ENCODE assay signal across 1 cellular context in the genomic region with DNA sequence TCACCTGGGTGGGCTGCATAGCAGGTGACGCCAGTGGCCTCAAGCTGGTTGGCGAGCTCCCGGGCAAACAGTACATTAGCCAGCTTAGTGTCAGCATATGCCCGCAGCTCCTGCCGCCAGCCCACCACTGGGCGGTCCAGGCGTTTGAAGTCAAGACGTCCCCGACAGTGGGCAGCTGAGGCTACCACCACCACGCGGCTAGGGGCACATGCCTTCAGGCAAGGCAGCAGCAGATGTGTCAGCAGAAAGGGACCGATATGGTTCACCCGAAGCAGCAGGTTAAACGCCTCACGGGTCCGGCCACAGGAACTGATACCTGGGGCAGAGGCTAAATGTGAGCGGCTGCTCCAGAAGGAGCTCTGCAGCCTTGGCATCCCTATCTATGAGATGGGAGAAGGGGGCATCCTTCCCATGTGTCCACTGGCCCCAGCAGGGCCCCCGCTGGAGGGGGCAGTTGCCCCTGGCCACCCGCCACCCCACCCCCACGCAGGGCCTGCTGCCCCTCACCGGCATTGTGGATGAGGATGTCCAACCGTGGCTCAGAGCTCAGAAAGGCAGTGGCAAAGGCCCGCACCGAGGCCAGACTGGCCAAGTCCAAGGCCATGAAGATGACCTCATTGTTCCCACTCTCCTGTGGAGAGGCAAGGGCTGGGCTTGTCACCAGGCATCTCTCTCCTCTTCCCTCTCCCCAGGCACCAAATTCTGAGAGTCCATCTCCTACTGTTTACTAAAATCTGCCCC.
A peak's percentile ranks its signal among the peaks of the same experiment; 100 is the strongest.
TF ChIP-seq lines count a peak whose summit lies in the region.

No MANE protein-coding gene starts in this region.

TF ChIP-seq in GM12878, 131 proteins besides CTCF, POLR2A, EP300 and RAD21:
- TF ChIP-seq CHD2 (IDR thresholded peaks at IDR 0.05; ENCODE audit: borderline replicate concordance, low read depth, low read length), result no peak
- TF ChIP-seq NFYA (IDR thresholded peaks at IDR 0.05; ENCODE audit: borderline replicate concordance, low read depth, low read length), result no peak
- TF ChIP-seq MTA2 (IDR thresholded peaks at IDR 0.05; ENCODE audit: low read depth), result no peak
- no peak for TF ChIP-seq PML (IDR thresholded peaks at IDR 0.05; ENCODE audit: low read length)
- TF ChIP-seq HCFC1 (IDR thresholded peaks at IDR 0.05; ENCODE audit: low read length), result no peak
- peak in 1 of 2 experiments; percentile 32; a peak in 1 of 4 replicates for TF ChIP-seq BHLHE40 (IDR thresholded peaks at IDR 0.05; ENCODE audit: borderline replicate concordance in 1 of 2, low read depth in 2 of 2, low read length in 1 of 2)
- TF ChIP-seq IKZF1 (conservative IDR thresholded peaks at IDR 0.05), result peak; percentile 29; the same call in 1 of the 2 replicates
- no peak for TF ChIP-seq ZNF384 (IDR thresholded peaks at IDR 0.05; ENCODE audit: borderline replicate concordance, low read depth, low read length)
- TF ChIP-seq POU2F2 (IDR thresholded peaks at IDR 0.05; ENCODE audit: borderline replicate concordance, low read depth, low read length), result no peak
- TF ChIP-seq SIX5 (IDR thresholded peaks at IDR 0.05; ENCODE audit: low read depth, low read length, severe bottlenecking), result no peak
- no peak for TF ChIP-seq NRF1 (conservative IDR thresholded peaks at IDR 0.05; ENCODE audit: low read depth, low read length)
- TF ChIP-seq ATF7 (IDR thresholded peaks at IDR 0.05; ENCODE audit: low read depth), result peak; percentile 34; the same call in 1 of the 2 replicates
- no peak for TF ChIP-seq SRF (IDR thresholded peaks at IDR 0.05; ENCODE audit: low read depth in 2 of 2, low read length in 2 of 2)
- no peak for TF ChIP-seq MEF2A (IDR thresholded peaks at IDR 0.05; ENCODE audit: insufficient read depth, low read depth, low read length)
- no peak for TF ChIP-seq NR2C2 (IDR thresholded peaks at IDR 0.05; ENCODE audit: borderline replicate concordance, control insufficient read depth, insufficient read length, low read depth)
- no peak for TF ChIP-seq HDGF (IDR thresholded peaks at IDR 0.05)
- TF ChIP-seq MEF2B (IDR thresholded peaks at IDR 0.05; ENCODE audit: partially characterized antibody, poor library complexity, severe bottlenecking), result no peak
- no peak for TF ChIP-seq MTA3 (IDR thresholded peaks at IDR 0.05; ENCODE audit: borderline replicate concordance, low read length)
- no peak for TF ChIP-seq MYC (IDR thresholded peaks at IDR 0.05; ENCODE audit: insufficient read depth, insufficient read length, insufficient replicate concordance, low read length, severe bottlenecking)
- TF ChIP-seq, protein P1, sequence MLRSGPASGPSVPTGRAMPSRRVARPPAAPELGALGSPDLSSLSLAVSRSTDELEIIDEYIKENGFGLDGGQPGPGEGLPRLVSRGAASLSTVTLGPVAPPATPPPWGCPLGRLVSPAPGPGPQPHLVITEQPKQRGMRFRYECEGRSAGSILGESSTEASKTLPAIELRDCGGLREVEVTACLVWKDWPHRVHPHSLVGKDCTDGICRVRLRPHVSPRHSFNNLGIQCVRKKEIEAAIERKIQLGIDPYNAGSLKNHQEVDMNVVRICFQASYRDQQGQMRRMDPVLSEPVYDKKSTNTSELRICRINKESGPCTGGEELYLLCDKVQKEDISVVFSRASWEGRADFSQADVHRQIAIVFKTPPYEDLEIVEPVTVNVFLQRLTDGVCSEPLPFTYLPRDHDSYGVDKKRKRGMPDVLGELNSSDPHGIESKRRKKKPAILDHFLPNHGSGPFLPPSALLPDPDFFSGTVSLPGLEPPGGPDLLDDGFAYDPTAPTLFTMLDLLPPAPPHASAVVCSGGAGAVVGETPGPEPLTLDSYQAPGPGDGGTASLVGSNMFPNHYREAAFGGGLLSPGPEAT (IDR thresholded peaks at IDR 0.05; ENCODE audit: low read depth), result no peak
- TF ChIP-seq KLF5 (IDR thresholded peaks at IDR 0.05; ENCODE audit: partially characterized antibody), result no peak
- TF ChIP-seq SPI1 (IDR thresholded peaks at IDR 0.05; ENCODE audit: borderline replicate concordance, insufficient read depth, low read depth, low read length), result peak; percentile 62; the same call in 1 of the 2 replicates
- TF ChIP-seq, protein P2, sequence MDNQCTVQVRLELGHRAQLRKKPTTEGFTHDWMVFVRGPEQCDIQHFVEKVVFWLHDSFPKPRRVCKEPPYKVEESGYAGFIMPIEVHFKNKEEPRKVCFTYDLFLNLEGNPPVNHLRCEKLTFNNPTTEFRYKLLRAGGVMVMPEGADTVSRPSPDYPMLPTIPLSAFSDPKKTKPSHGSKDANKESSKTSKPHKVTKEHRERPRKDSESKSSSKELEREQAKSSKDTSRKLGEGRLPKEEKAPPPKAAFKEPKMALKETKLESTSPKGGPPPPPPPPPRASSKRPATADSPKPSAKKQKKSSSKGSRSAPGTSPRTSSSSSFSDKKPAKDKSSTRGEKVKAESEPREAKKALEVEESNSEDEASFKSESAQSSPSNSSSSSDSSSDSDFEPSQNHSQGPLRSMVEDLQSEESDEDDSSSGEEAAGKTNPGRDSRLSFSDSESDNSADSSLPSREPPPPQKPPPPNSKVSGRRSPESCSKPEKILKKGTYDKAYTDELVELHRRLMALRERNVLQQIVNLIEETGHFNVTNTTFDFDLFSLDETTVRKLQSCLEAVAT (IDR thresholded peaks at IDR 0.05), result peak; percentile 30; the same call in 1 of the 2 replicates
- TF ChIP-seq GATAD2B (conservative IDR thresholded peaks at IDR 0.05; ENCODE audit: low read depth), result 0 out of 2 replicates have a peak, but pooled peaks have one; percentile 28
- TF ChIP-seq NR2F1 (conservative IDR thresholded peaks at IDR 0.05), result 0 out of 2 replicates have a peak, but pooled peaks have one; percentile 14
